18 cellular contexts compared by ENCODE assay signal in the genomic region with DNA sequence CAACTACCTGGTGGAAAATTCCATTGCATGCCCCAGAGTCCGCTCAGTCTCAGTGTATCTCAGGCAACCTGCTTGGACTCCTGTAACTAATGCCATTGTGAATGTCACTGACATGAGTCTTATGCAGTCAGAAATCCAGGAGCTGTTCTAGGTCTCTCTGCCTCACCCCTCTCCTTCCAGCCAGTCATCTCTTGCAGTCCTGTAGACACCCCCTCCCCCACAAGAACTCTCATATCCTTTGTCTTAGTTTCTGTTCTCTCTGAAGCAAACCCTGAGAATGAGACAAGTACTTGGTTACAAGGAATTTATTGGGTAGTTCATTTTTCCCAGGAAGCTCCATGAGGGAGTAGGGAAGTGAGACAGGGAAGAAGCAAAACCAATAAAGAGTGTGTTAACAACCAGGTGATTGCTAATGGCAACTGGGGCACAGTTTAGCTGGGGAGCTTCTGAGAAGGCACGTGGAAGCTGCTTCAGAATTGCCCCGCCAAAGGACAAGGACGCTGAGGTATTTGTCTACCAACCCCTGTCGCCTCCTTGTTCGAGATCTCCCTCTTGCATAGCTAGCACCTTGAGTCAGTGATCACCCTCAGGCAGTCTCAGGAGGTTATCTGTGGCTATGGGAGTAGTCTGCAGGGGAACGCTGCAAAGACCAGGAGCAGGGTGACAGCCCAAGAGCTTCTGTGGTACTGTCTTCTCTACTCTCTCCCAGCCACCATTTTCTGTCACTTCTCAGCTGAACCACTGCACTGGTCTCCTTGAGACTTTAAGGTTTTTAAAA.
DNase-seq lines count a peak whose midpoint lies in the region; ATAC-seq, FAIRE-seq and TF ChIP-seq lines count a peak whose summit lies in the region.
"Had no signal": no experiment of that assay in that cellular context is flagged by ENCODE, and none has a peak within 500 bp of the region (broad histone marks: within the 10 kb centered on the region; RNA-seq: fewer than 3 reads in every experiment).

No MANE protein-coding gene starts in this region.

- no peaks in the 10 kb centered on the region for H3K9me3 ChIP-seq in keratinocyte (ENCODE audit: control insufficient read depth, low read depth, low read length)
- H3K9me3 ChIP-seq in OCI-LY7 (ENCODE audit: low read length), result no peaks in the 10 kb centered on the region
- H3K9me3 ChIP-seq: Peyer's patch, spleen had no signal

- H2AFZ ChIP-seq in keratinocyte (ENCODE audit: control insufficient read depth, low read length) (no peak overlapping the region), OCI-LY7 (ENCODE audit: low read length) (no peak overlapping the region)
- H2AFZ ChIP-seq: parathyroid adenoma had no signal

- TF ChIP-seq CTCF in keratinocyte (optimal IDR thresholded peaks at IDR 0.05 in 1 of 3, IDR thresholded peaks at IDR 0.05 in 1 of 3, conservative IDR thresholded peaks at IDR 0.05 in 1 of 3; ENCODE audit: extremely low read depth in 1 of 3, insufficient read depth in 2 of 3, low read length in 3 of 3) (no peak), OCI-LY7 (conservative IDR thresholded peaks at IDR 0.05; ENCODE audit: low read length) (no peak)

- DNase-seq in keratinocyte (ENCODE audit: low read depth, low spot score) (no peak), OCI-LY7 (ENCODE audit: low spot score) (no peak), AG08395 (ENCODE audit: low spot score) (no peak), NCI-H2081 treated with DMSO at 0.1 percent for 48 hours (lab: John Stamatoyannopoulos, UW) (no peak), NCI-H1092 (lab: John Stamatoyannopoulos, UW) (no peak)
- DNase-seq: activated gamma-delta T cell treated with Interleukin-2 at 50 U/mL for 16 hours, dermis blood vessel endothelial cell, IMR-90, NCI-H1436, NCI-H510A treated with DMSO at 0.1 percent for 48 hours, Peyer's patch, spleen, WERI-Rb-1 had no signal

- H3K4me1 ChIP-seq in keratinocyte (ENCODE audit: control insufficient read depth, extremely low read depth, insufficient read depth, low read length), result peaks cover 10% of the 10 kb centered on the region
- H3K4me1 ChIP-seq in OCI-LY7 (ENCODE audit: insufficient read depth, low read length, poor library complexity, severe bottlenecking), result no peaks in the 10 kb centered on the region
- H3K4me1 ChIP-seq: parathyroid adenoma, Peyer's patch, spleen had no signal

- H3K9me1 ChIP-seq in keratinocyte (ENCODE audit: control insufficient read depth, extremely low read depth, insufficient read depth, low read length), result no peaks in the 10 kb centered on the region

- dilution Hi-C loops in keratinocyte (cut with MboI; ENCODE audit: extremely low pct_ligation_motif_present, low sequenced_read_pairs), result no loop called here

- H3K4me3 ChIP-seq in keratinocyte (ENCODE audit: control insufficient read depth in 2 of 3, extremely low read depth in 1 of 3, insufficient read depth in 2 of 3, low read depth in 1 of 3, low read length in 3 of 3) (no peak overlapping the region), OCI-LY7 (ENCODE audit: low read depth, low read length, poor library complexity, severe bottlenecking) (no peak overlapping the region)
- H3K4me3 ChIP-seq: Peyer's patch, spleen had no signal

- no peak overlapping the region for H3K27ac ChIP-seq in keratinocyte (ENCODE audit: control insufficient read depth, insufficient read depth, low read length)
- H3K27ac ChIP-seq in OCI-LY7 (ENCODE audit: low read depth, low read length, poor library complexity, severe bottlenecking), result no peak overlapping the region
- H3K27ac ChIP-seq: parathyroid adenoma, Peyer's patch, spleen, WERI-Rb-1 had no signal

- no peaks in the 10 kb centered on the region for H3K79me2 ChIP-seq in keratinocyte (ENCODE audit: control insufficient read depth, insufficient read depth, low read length)
- no peaks in the 10 kb centered on the region for H3K79me2 ChIP-seq in OCI-LY7 (ENCODE audit: insufficient read depth, low read depth, low read length)
- H3K79me2 ChIP-seq: parathyroid adenoma had no signal

- ATAC-seq in GM18511 (IDR thresholded peaks at IDR 0.05; ENCODE audit: unreplicated experiment) (peak; percentile 77), GM21619 (IDR thresholded peaks at IDR 0.05; ENCODE audit: unreplicated experiment) (peak; percentile 65), HG03457 (IDR thresholded peaks at IDR 0.05; ENCODE audit: unreplicated experiment) (peak; percentile 57)

- FAIRE-seq in keratinocyte (lab: Jason Lieb, UNC), result peak; percentile 43
- FAIRE-seq: H54 had no signal

- H3K36me3 ChIP-seq in keratinocyte (ENCODE audit: control insufficient read depth in 2 of 2, extremely low read depth in 1 of 2, insufficient read depth in 2 of 2, low read length in 2 of 2) (no peaks in the 10 kb centered on the region), OCI-LY7 (ENCODE audit: insufficient read depth, low read length) (no peaks in the 10 kb centered on the region)
- H3K36me3 ChIP-seq: Peyer's patch, spleen, WERI-Rb-1 had no signal

- CTCF ChIA-PET in OCI-LY7 (lab: Charles Lee; ENCODE audit: unreplicated experiment), result no interaction called here

- H3K9me2 ChIP-seq in OCI-LY7 (ENCODE audit: insufficient read depth, low read length), result no peaks in the 10 kb centered on the region

- no peak overlapping the region for H3K9ac ChIP-seq in keratinocyte (ENCODE audit: control insufficient read depth, extremely low read depth, insufficient read depth, low read length)
- H3K9ac ChIP-seq: parathyroid adenoma had no signal

- POLR2A ChIA-PET in OCI-LY7 (lab: Charles Lee), result no interaction called here

- no peak overlapping the region for H3K4me2 ChIP-seq in keratinocyte (ENCODE audit: control insufficient read depth, extremely low read depth, insufficient read depth, low read depth, low read length)
- H3K4me2 ChIP-seq in OCI-LY7 (ENCODE audit: low read length), result no peak overlapping the region

- BruUV-seq in OCI-LY7 (replicated peaks; lab: Mats Ljungman, UMichigan), result no TSS peak

- intact Hi-C loops in OCI-LY7 (cut with micrococcal nuclease; ENCODE audit: unreplicated experiment), result no loop called here

- no peaks in the 10 kb centered on the region for H3K27me3 ChIP-seq in keratinocyte (ENCODE audit: control insufficient read depth, extremely low read depth, insufficient read depth, low read length)
- H3K27me3 ChIP-seq: Peyer's patch, spleen had no signal

- H4K20me1 ChIP-seq in keratinocyte (ENCODE audit: control insufficient read depth, extremely low read depth, insufficient read depth, low read length), result no peaks in the 10 kb centered on the region
- H4K20me1 ChIP-seq in OCI-LY7 (ENCODE audit: insufficient read depth, low read length), result no peaks in the 10 kb centered on the region
